Comparison of ENCODE assay signal across 18 cellular contexts in the genomic region with DNA sequence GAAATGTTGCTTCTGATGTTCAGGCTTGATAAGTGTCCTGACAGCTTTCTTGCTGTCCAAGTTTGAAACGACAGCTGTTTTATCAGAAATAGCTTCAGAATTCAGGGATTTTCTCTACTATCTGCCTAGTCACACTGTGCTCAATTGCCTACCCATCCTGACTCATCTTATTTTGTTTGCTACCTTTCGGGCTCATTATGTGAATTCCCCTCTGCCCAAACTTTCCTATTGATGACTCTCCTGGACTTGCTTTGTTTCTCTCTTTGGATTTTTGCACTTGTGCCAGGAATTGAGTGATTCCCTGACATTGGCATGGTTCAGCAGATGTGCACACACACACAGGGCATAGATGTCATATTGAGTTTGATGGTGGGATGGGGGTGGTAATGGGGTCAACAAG.
DNase-seq lines count a peak whose midpoint lies in the region; ATAC-seq, FAIRE-seq and TF ChIP-seq lines count a peak whose summit lies in the region.
"Had no signal": no experiment of that assay in that cellular context is flagged by ENCODE, and none has a peak within 500 bp of the region (broad histone marks: within the 10 kb centered on the region; RNA-seq: fewer than 3 reads in every experiment).

No MANE protein-coding gene starts in this region.

- FAIRE-seq in bronchial epithelial cell (lab: Jason Lieb, UNC) (no peak), keratinocyte (lab: Jason Lieb, UNC) (peak; percentile 68)
- FAIRE-seq: K562 had no signal

- dilution Hi-C loops in keratinocyte (cut with MboI; ENCODE audit: extremely low pct_ligation_motif_present, low sequenced_read_pairs): no loop called here

- H3K4me2 ChIP-seq in keratinocyte (ENCODE audit: control insufficient read depth, extremely low read depth, insufficient read depth, low read depth, low read length): no peak overlapping the region
- H3K4me2 ChIP-seq: BLaER1, SK-N-SH had no signal

- TF ChIP-seq CTCF in bronchial epithelial cell (IDR thresholded peaks at IDR 0.05; ENCODE audit: insufficient read depth, low read length, severe bottlenecking): no peak
- TF ChIP-seq CTCF in keratinocyte (optimal IDR thresholded peaks at IDR 0.05 in 1 of 3, IDR thresholded peaks at IDR 0.05 in 1 of 3, conservative IDR thresholded peaks at IDR 0.05 in 1 of 3; ENCODE audit: extremely low read depth in 1 of 3, insufficient read depth in 2 of 3, low read length in 3 of 3): no peak
- no peak for TF ChIP-seq CTCF in coronary artery (IDR thresholded peaks at IDR 0.05)

- H3K27ac ChIP-seq in keratinocyte (ENCODE audit: control insufficient read depth, insufficient read depth, low read length): no peak overlapping the region
- no peak overlapping the region for H3K27ac ChIP-seq in coronary artery
- H3K27ac ChIP-seq: BLaER1 had no signal

- no peak for ATAC-seq in HG02840 (IDR thresholded peaks at IDR 0.05; ENCODE audit: low FRiP score, unreplicated experiment)
- ATAC-seq in HG02642 (IDR thresholded peaks at IDR 0.05; ENCODE audit: poor library complexity, unreplicated experiment): no peak
- no peak for ATAC-seq in GM21528 (IDR thresholded peaks at IDR 0.05; ENCODE audit: low FRiP score, unreplicated experiment)
- ATAC-seq: K562 had no signal

- H3K9me3 ChIP-seq in keratinocyte (ENCODE audit: control insufficient read depth, low read depth, low read length): no peaks in the 10 kb centered on the region
- H3K9me3 ChIP-seq: BLaER1, HAP-1, SK-N-SH had no signal

- H3K36me3 ChIP-seq in bronchial epithelial cell (ENCODE audit: control insufficient read depth, insufficient read depth, low read length): no peaks in the 10 kb centered on the region
- no peaks in the 10 kb centered on the region for H3K36me3 ChIP-seq in keratinocyte (ENCODE audit: control insufficient read depth in 2 of 2, extremely low read depth in 1 of 2, insufficient read depth in 2 of 2, low read length in 2 of 2)
- H3K36me3 ChIP-seq: BLaER1, HAP-1 had no signal

- in situ Hi-C loops in Caki2 (cut with HindIII; ENCODE audit: low pct_unique_long_range_greater_than_20kb, low sequenced_read_pairs): no loop called here

- H2AFZ ChIP-seq in keratinocyte (ENCODE audit: control insufficient read depth, low read length): no peak overlapping the region

- no peak overlapping the region for H3K4me3 ChIP-seq in bronchial epithelial cell (ENCODE audit: low read depth, low read length)
- H3K4me3 ChIP-seq in keratinocyte (ENCODE audit: control insufficient read depth in 2 of 3, extremely low read depth in 1 of 3, insufficient read depth in 2 of 3, low read depth in 1 of 3, low read length in 3 of 3): no peak overlapping the region
- no peak overlapping the region for H3K4me3 ChIP-seq in coronary artery
- H3K4me3 ChIP-seq: BLaER1, HAP-1, K562 had no signal

- H3K4me1 ChIP-seq in keratinocyte (ENCODE audit: control insufficient read depth, extremely low read depth, insufficient read depth, low read length): no peaks in the 10 kb centered on the region
- H3K4me1 ChIP-seq: BLaER1 had no signal

- H3K27me3 ChIP-seq in bronchial epithelial cell (ENCODE audit: control insufficient read depth, insufficient read depth, low read length) (no peaks in the 10 kb centered on the region), keratinocyte (ENCODE audit: control insufficient read depth, extremely low read depth, insufficient read depth, low read length) (no peaks in the 10 kb centered on the region)
- H3K27me3 ChIP-seq: BLaER1 had no signal

- no peaks in the 10 kb centered on the region for H4K20me1 ChIP-seq in keratinocyte (ENCODE audit: control insufficient read depth, extremely low read depth, insufficient read depth, low read length)
- H4K20me1 ChIP-seq: BLaER1 had no signal

- H3K9ac ChIP-seq in keratinocyte (ENCODE audit: control insufficient read depth, extremely low read depth, insufficient read depth, low read length): no peak overlapping the region
- H3K9ac ChIP-seq: BLaER1, SK-N-SH had no signal

- H3K79me2 ChIP-seq in keratinocyte (ENCODE audit: control insufficient read depth, insufficient read depth, low read length): no peaks in the 10 kb centered on the region

- H3K9me1 ChIP-seq in keratinocyte (ENCODE audit: control insufficient read depth, extremely low read depth, insufficient read depth, low read length): no peaks in the 10 kb centered on the region

- peak; percentile 1 for DNase-seq in Caki2 (ENCODE audit: low read depth)
- peak; percentile 50 to 53 for DNase-seq in NCI-H446 (lab: John Stamatoyannopoulos, UW)
- peak; percentile 29 for DNase-seq in bronchial epithelial cell (ENCODE audit: low read depth)
- no peak for DNase-seq in keratinocyte (ENCODE audit: low read depth, low spot score)
- DNase-seq in coronary artery (ENCODE audit: low spot score): no peak
- DNase-seq: Calu3; CD4-positive, alpha-beta memory T cell; NCI-H1930; NCI-H226; NCI-H526 treated with DMSO at 0.1 percent for 48 hours; SHP77; SK-N-SH had no signal

Comparison
In these comparisons a context has a peak if more than half of its experiments do, and no peak if none do; other contexts are left out.
1. DNase-seq: peak in Caki2 (single experiment), NCI-H446 (2 of 2) and bronchial epithelial cell (single experiment); none in keratinocyte (single experiment) and coronary artery (single experiment).